ENCODE assay signal across 8 cellular contexts in genomic region chr12:4908694-4909396, GRCh38. TPM values are rescaled to one million over a fixed set of nuclear protein-coding genes. Genes with fewer than 3 reads are reported as not detected.
DNase-seq lines count a peak whose midpoint lies in the region; ATAC-seq and TF ChIP-seq lines count a peak whose summit lies in the region.

No MANE protein-coding gene starts in this region.

- H3K4me3 ChIP-seq in GM06990 (replicated peaks; ENCODE audit: low read depth, low read length), result no peak overlapping the region

- peaks cover 17% of the 10 kb centered on the region for H3K4me1 Mint-ChIP-seq in activated naive CD8-positive, alpha-beta T cell treated with anti-CD3 and anti-CD28 coated beads, Interleukin-2, amount 50 U/mL, for 24 hours
- H3K4me1 Mint-ChIP-seq in naive B cell, result peaks cover 9 to 24% (median 18%) of the 10 kb centered on the region in 3 donors

- H3K27ac Mint-ChIP-seq in activated naive CD8-positive, alpha-beta T cell treated with anti-CD3 and anti-CD28 coated beads, Interleukin-2, amount 50 U/mL, for 24 hours, result no peak overlapping the region
- H3K27ac Mint-ChIP-seq in naive B cell, result peak overlapping the region in 1 of 6 donors; percentile 30

- H3K9me3 Mint-ChIP-seq in activated naive CD8-positive, alpha-beta T cell treated with anti-CD3 and anti-CD28 coated beads, Interleukin-2, amount 50 U/mL, for 24 hours, result peaks cover 4% of the 10 kb centered on the region
- H3K9me3 Mint-ChIP-seq in naive B cell, result peaks cover 0 to 10% (median 3%) of the 10 kb centered on the region in 7 donors

- H3K36me3 Mint-ChIP-seq in activated naive CD8-positive, alpha-beta T cell treated with anti-CD3 and anti-CD28 coated beads, Interleukin-2, amount 50 U/mL, for 24 hours (ENCODE audit: low read depth), result no peaks in the 10 kb centered on the region
- H3K36me3 Mint-ChIP-seq in naive B cell, result peaks cover 0 to 8% of the 10 kb centered on the region in 2 donors

- peak; percentile 61 for TF ChIP-seq CTCF in GM06990 (IDR thresholded peaks at IDR 0.05; ENCODE audit: insufficient read depth, low read length, poor library complexity, severe bottlenecking)

- ATAC-seq in activated naive CD8-positive, alpha-beta T cell treated with anti-CD3 and anti-CD28 coated beads, Interleukin-2, amount 50 U/mL, for 24 hours, result peak; percentile 41
- ATAC-seq in naive B cell (ENCODE audit: low read depth in 2 of 2) (peak in 1 of 2 donors; percentile 35), HG02623 (IDR thresholded peaks at IDR 0.05; ENCODE audit: unreplicated experiment) (no peak)

- DNase-seq in GM06990 (ENCODE audit: extremely low read depth, insufficient read length), result peak; percentile 52
- DNase-seq in NCI-H1417 (lab: John Stamatoyannopoulos, UW), result peak; percentile 49 to 92 (median 81)
- peak; percentile 18 for DNase-seq in activated naive CD8-positive, alpha-beta T cell treated with anti-CD3 and anti-CD28 coated beads, Interleukin-2, amount 50 U/mL, for 24 hours
- no peak for DNase-seq in naive B cell
- no peak for DNase-seq in T1000 (lab: John Stamatoyannopoulos, UW)
- DNase-seq in SW 1271 (lab: John Stamatoyannopoulos, UW), result no peak
- DNase-seq in activated gamma-delta T cell treated with Interleukin-2 at 50 U/mL for 16 hours, result no peak

- H3K4me3 Mint-ChIP-seq in activated naive CD8-positive, alpha-beta T cell treated with anti-CD3 and anti-CD28 coated beads, Interleukin-2, amount 50 U/mL, for 24 hours, result peak overlapping the region; percentile 34
- H3K4me3 Mint-ChIP-seq in naive B cell, result peak overlapping the region in 7 of 8 donors; percentile 61 to 93 (median 84)

- H3K36me3 ChIP-seq in GM06990 (ENCODE audit: control insufficient read depth, insufficient read depth, low read length), result no peaks in the 10 kb centered on the region

- peaks cover 46% of the 10 kb centered on the region for H3K27me3 Mint-ChIP-seq in activated naive CD8-positive, alpha-beta T cell treated with anti-CD3 and anti-CD28 coated beads, Interleukin-2, amount 50 U/mL, for 24 hours
- peaks cover 20 to 22% (median 21%) of the 10 kb centered on the region in 3 donors for H3K27me3 Mint-ChIP-seq in naive B cell

- H3K27me3 ChIP-seq in GM06990 (replicated peaks; ENCODE audit: control insufficient read depth, insufficient read depth, low read length), result peaks cover 1% of the 10 kb centered on the region

RNA-seq across cellular contexts. Expression of gene KCNA1, which starts 0.9 kb away (rescaled TPM):
- not detected for polyA plus RNA-seq in naive B cell (ENCODE audit: low read depth in 6 of 6)

Comparison
In these comparisons a context has a peak if more than half of its experiments do, and no peak if none do; other contexts are left out.
1. DNase-seq: peak in GM06990 (single experiment), NCI-H1417 (3 of 3) and activated naive CD8-positive, alpha-beta T cell treated with anti-CD3 and anti-CD28 coated beads, Interleukin-2, amount 50 U/mL, for 24 hours (single experiment); none in naive B cell (single experiment), T1000 (single experiment), SW 1271 (0 of 2) and activated gamma-delta T cell treated with Interleukin-2 at 50 U/mL for 16 hours (single experiment).